In the genomic region with DNA sequence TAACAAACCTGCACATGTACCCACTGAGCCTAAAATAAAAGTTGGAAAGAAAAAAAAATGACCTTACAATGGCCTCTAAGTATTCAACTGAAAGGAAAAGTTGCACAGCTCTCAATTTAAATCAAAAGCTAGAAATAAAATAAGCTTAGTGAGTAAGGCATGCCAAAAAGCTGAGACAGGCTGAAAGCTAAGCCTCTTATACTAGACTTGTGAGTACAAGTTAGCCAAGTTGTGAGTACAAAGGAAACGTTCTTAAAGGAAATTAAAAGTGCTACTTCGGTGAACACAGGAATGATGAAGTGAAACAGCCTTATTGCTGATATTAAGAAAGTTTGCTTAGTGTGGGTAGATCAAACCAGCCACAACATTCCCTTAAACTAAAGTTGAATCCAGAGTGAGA, we compare ENCODE assay signal across 16 cellular contexts.
DNase-seq lines count a peak whose midpoint lies in the region; ATAC-seq and TF ChIP-seq lines count a peak whose summit lies in the region.
"Had no signal": no experiment of that assay in that cellular context is flagged by ENCODE, and none has a peak within 500 bp of the region (broad histone marks: within the 10 kb centered on the region; RNA-seq: fewer than 3 reads in every experiment).

No MANE protein-coding gene starts in this region.

- no peak overlapping the region for H3K4me3 Mint-ChIP-seq in nephron progenitor cell

- no peak overlapping the region for H2AK9ac ChIP-seq in IMR-90 (replicated peaks; ENCODE audit: low read depth, low read length, poor library complexity)

- H2BK15ac ChIP-seq in IMR-90 (ENCODE audit: low read depth, low read length) = no peak overlapping the region

- no CpG with 5 or more reads among the region's 2 CpGs for WGBS in IMR-90 (ENCODE audit: extremely low coverage in 2 of 2, insufficient read length in 1 of 2), 2 experiments

- H2BK20ac ChIP-seq in IMR-90 (ENCODE audit: low read depth, low read length) = no peak overlapping the region

- no peaks in the 10 kb centered on the region for H3K27me3 ChIP-seq in IMR-90 (ENCODE audit: control insufficient read depth, insufficient read depth, low read length)
- H3K27me3 ChIP-seq: BLaER1 had no signal

- H3K56ac ChIP-seq in IMR-90 (ENCODE audit: extremely low read depth, insufficient read depth, low read length) = no peak overlapping the region

- CTCF ChIA-PET in IMR-90 (lab: Yijun Ruan, JAX) = no interaction called here

- H3K14ac ChIP-seq in IMR-90 (replicated peaks; ENCODE audit: low read depth, low read length) = no peak overlapping the region

- no peak overlapping the region for H3K23ac ChIP-seq in IMR-90 (ENCODE audit: low read depth, low read length)

- peak overlapping the region; percentile 92; the same call in 1 of the 2 replicates for H3K18ac ChIP-seq in IMR-90 (ENCODE audit: low read depth, low read length)

- DNase-seq in IMR-90 (peak; percentile 46), epithelial cell of esophagus (ENCODE audit: low read depth) (peak; percentile 59), kidney tubule cell (ENCODE audit: low spot score) (peak; percentile 14), stromal cell of bone marrow (ENCODE audit: low read depth) (peak; percentile 23), nephron progenitor cell (no peak)
- no peak for DNase-seq in activated naive CD4-positive, alpha-beta T cell (lab: John Stamatoyannopoulos, UW)
- DNase-seq: DMS 273 treated with DMSO at 0.1 percent for 48 hours, NCI-H1048, NCI-H345, NCI-H526 treated with DMSO at 0.1 percent for 48 hours, PC-9 had no signal

- H2BK5ac ChIP-seq in IMR-90 (ENCODE audit: low read depth, low read length, poor library complexity, severe bottlenecking) = no peak overlapping the region

- H3K4me3 ChIP-seq in IMR-90 (ENCODE audit: insufficient read depth, low read depth, low read length) (no peak overlapping the region), epithelial cell of esophagus (ENCODE audit: low read length) (no peak overlapping the region)
- H3K4me3 ChIP-seq: BLaER1, HAP-1, K562, PC-9 had no signal

- TF ChIP-seq POLR2A in IMR-90 (IDR thresholded peaks at IDR 0.05; ENCODE audit: low read depth, low read length) = no peak

- no peak for TF ChIP-seq CTCF in IMR-90 (conservative IDR thresholded peaks at IDR 0.05; ENCODE audit: low read depth, low read length)
- no peak for TF ChIP-seq CTCF in epithelial cell of esophagus (IDR thresholded peaks at IDR 0.05; ENCODE audit: insufficient read depth, low read depth, low read length, missing control alignments)
- TF ChIP-seq CTCF in nephron progenitor cell (IDR thresholded peaks at IDR 0.05) = no peak

- H3K4ac ChIP-seq in IMR-90 (ENCODE audit: low read depth, low read length) = no peak overlapping the region

- ATAC-seq in IMR-90 (ENCODE audit: low read depth) = peak; percentile 42; the same call in 1 of the 2 replicates
- ATAC-seq in GM19455 (IDR thresholded peaks at IDR 0.05; ENCODE audit: unreplicated experiment) = no peak
- ATAC-seq: K562 had no signal

- peak overlapping the region; percentile 76; the same call in 1 of the 2 replicates for H3K4me2 ChIP-seq in IMR-90 (ENCODE audit: low read depth, low read length)
- H3K4me2 ChIP-seq: BLaER1, PC-9 had no signal

- no peaks in the 10 kb centered on the region for H3K4me1 ChIP-seq in IMR-90 (ENCODE audit: control insufficient read depth, insufficient read depth, low read length)
- H3K4me1 ChIP-seq: BLaER1, HAP-1 had no signal

- no peaks in the 10 kb centered on the region for H3K36me3 ChIP-seq in IMR-90 (ENCODE audit: control insufficient read depth, insufficient read depth, low read length)
- H3K36me3 ChIP-seq: BLaER1, HAP-1 had no signal

- H3K9ac ChIP-seq in IMR-90 (ENCODE audit: low read depth, low read length) = no peak overlapping the region
- H3K9ac ChIP-seq: BLaER1 had no signal

- H2AFZ ChIP-seq in IMR-90 (replicated peaks; ENCODE audit: low read length, poor library complexity) = no peak overlapping the region
- H2AFZ ChIP-seq: PC-9 had no signal

- no peaks in the 10 kb centered on the region for H3K9me1 ChIP-seq in IMR-90 (ENCODE audit: insufficient read depth, low read length)

- H4K20me1 ChIP-seq in IMR-90 (ENCODE audit: insufficient read depth, low read length) = no peaks in the 10 kb centered on the region
- H4K20me1 ChIP-seq: BLaER1 had no signal

- POLR2A ChIA-PET in IMR-90 (lab: Charles Lee; ENCODE audit: unreplicated experiment) = no interaction called here

- H3K9me3 Mint-ChIP-seq in nephron progenitor cell = peaks cover 1% of the 10 kb centered on the region

- no peak overlapping the region for H2AK5ac ChIP-seq in IMR-90 (ENCODE audit: low read depth, low read length)

- dilution Hi-C loops in IMR-90 (cut with HindIII; ENCODE audit: low sequenced_read_pairs, unreplicated experiment) = no loop called here

- peaks cover 1% of the 10 kb centered on the region for H3K36me3 Mint-ChIP-seq in nephron progenitor cell (ENCODE audit: low read depth)

- in situ Hi-C loops in IMR-90 (cut with MboI; ENCODE audit: low sequenced_read_pairs) = no loop called here

- intact Hi-C loops in IMR-90 (cut with micrococcal nuclease) = no loop called here

- H4K91ac ChIP-seq in IMR-90 (ENCODE audit: insufficient read depth, low read depth, low read length) = no peak overlapping the region

- no peaks in the 10 kb centered on the region for H3K9me3 ChIP-seq in IMR-90 (ENCODE audit: control insufficient read depth, insufficient read depth, low read length)
- H3K9me3 ChIP-seq: BLaER1, HAP-1 had no signal

- BruUV-seq in IMR-90 (replicated peaks; lab: Mats Ljungman, UMichigan) = no TSS peak

- no peak overlapping the region; the same call in 1 of the 2 replicates for H4K5ac ChIP-seq in IMR-90 (ENCODE audit: low read depth, low read length)

- H2BK120ac ChIP-seq in IMR-90 (ENCODE audit: low read depth, low read length) = 0 out of 2 replicates have a peak overlapping the region, but pooled peaks have one; percentile 26

- H3K4me1 Mint-ChIP-seq in nephron progenitor cell = peaks cover 10% of the 10 kb centered on the region

- peaks cover 4% of the 10 kb centered on the region for H3K27me3 Mint-ChIP-seq in nephron progenitor cell (ENCODE audit: low read depth, poor library complexity)

- H3K27ac ChIP-seq in IMR-90 (ENCODE audit: insufficient read depth, low read length) = no peak overlapping the region
- H3K27ac ChIP-seq: BLaER1, HL-60, PC-9 had no signal

- H3K27ac Mint-ChIP-seq in nephron progenitor cell = no peak overlapping the region

- peak overlapping the region in 1 of 2 experiments; percentile 50; a peak in 1 of 4 replicates for H4K8ac ChIP-seq in IMR-90 (ENCODE audit: low read depth in 2 of 2, low read length in 2 of 2)

- no peaks in the 10 kb centered on the region for H3K79me1 ChIP-seq in IMR-90 (ENCODE audit: low read depth in 1 of 2, low read length in 2 of 2)

- TF ChIP-seq RAD21 in IMR-90 (IDR thresholded peaks at IDR 0.05; ENCODE audit: low read length) = no peak

TF ChIP-seq in IMR-90, 13 proteins besides CTCF, POLR2A, EP300 and RAD21:
- TF ChIP-seq BHLHE40 (IDR thresholded peaks at IDR 0.05; ENCODE audit: low read depth, low read length) (no peak), FOS (IDR thresholded peaks at IDR 0.05; ENCODE audit: low read depth, low read length) (no peak), RFX5 (IDR thresholded peaks at IDR 0.05; ENCODE audit: low read depth, low read length) (no peak), CEBPB (IDR thresholded peaks at IDR 0.05; ENCODE audit: low read depth, low read length) (no peak), NFE2L2 (IDR thresholded peaks at IDR 0.05; ENCODE audit: low read depth, low read length) (no peak), MAFK (IDR thresholded peaks at IDR 0.05; ENCODE audit: low read depth, low read length) (no peak), SMC3 (IDR thresholded peaks at IDR 0.05; ENCODE audit: low read depth, low read length) (no peak), RCOR1 (IDR thresholded peaks at IDR 0.05; ENCODE audit: insufficient replicate concordance, low read length) (no peak), CHD1 (IDR thresholded peaks at IDR 0.05; ENCODE audit: low read depth, low read length) (no peak), MXI1 (IDR thresholded peaks at IDR 0.05; ENCODE audit: borderline replicate concordance, low read depth, low read length) (no peak), MAZ (IDR thresholded peaks at IDR 0.05; ENCODE audit: borderline replicate concordance, low read depth, low read length) (no peak)
- TF ChIP-seq, protein P1, sequence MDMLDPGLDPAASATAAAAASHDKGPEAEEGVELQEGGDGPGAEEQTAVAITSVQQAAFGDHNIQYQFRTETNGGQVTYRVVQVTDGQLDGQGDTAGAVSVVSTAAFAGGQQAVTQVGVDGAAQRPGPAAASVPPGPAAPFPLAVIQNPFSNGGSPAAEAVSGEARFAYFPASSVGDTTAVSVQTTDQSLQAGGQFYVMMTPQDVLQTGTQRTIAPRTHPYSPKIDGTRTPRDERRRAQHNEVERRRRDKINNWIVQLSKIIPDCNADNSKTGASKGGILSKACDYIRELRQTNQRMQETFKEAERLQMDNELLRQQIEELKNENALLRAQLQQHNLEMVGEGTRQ (IDR thresholded peaks at IDR 0.05; ENCODE audit: low read depth, low read length) = no peak
- TF ChIP-seq, protein P2, sequence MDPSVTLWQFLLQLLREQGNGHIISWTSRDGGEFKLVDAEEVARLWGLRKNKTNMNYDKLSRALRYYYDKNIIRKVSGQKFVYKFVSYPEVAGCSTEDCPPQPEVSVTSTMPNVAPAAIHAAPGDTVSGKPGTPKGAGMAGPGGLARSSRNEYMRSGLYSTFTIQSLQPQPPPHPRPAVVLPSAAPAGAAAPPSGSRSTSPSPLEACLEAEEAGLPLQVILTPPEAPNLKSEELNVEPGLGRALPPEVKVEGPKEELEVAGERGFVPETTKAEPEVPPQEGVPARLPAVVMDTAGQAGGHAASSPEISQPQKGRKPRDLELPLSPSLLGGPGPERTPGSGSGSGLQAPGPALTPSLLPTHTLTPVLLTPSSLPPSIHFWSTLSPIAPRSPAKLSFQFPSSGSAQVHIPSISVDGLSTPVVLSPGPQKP (IDR thresholded peaks at IDR 0.05; ENCODE audit: borderline replicate concordance, low read depth, low read length) = no peak

Comparison
In these comparisons a context has a peak if more than half of its experiments do, and no peak if none do; other contexts are left out.
1. DNase-seq: peak in IMR-90 (single experiment), epithelial cell of esophagus (single experiment), kidney tubule cell (single experiment) and stromal cell of bone marrow (single experiment); none in nephron progenitor cell (single experiment) and activated naive CD4-positive, alpha-beta T cell (0 of 4).